ENCODE assay signal across 32 cellular contexts in genomic region chr19:13812544-13812943, GRCh38.
"Had no signal": no experiment of that assay in that cellular context is flagged by ENCODE, and none has a peak within 500 bp of the region (broad histone marks: within the 10 kb centered on the region; RNA-seq: fewer than 3 reads in every experiment).

No MANE protein-coding gene starts in this region.

- FAIRE-seq: islet of Langerhans, kidney had no signal

- H3K27ac Mint-ChIP-seq: immature natural killer cell; nephron; progenitor cell of endocrine pancreas; stimulated activated memory B cell treated with anti-CD40 and anti-IgM and Interleukin-4, amounts not matched to agents 10 μg/mL and 1 μg/mL and 100 μg/mL, for 72 hours had no signal

- H3K27me3 Mint-ChIP-seq: naive thymus-derived CD8-positive, alpha-beta T cell; progenitor cell of endocrine pancreas; stimulated activated memory B cell treated with anti-CD40 and anti-IgM and Interleukin-4, amounts not matched to agents 10 μg/mL and 1 μg/mL and 100 μg/mL, for 72 hours; stimulated activated naive CD8-positive, alpha-beta T cell treated with anti-CD3 and anti-CD28 coated beads, Interleukin-15, amount 100 ng/mL, for 72 hours had no signal

- H3K4me1 Mint-ChIP-seq: immature natural killer cell, nephron, neural crest cell had no signal

- H3K4me2 ChIP-seq: smooth muscle cell had no signal

- H3K27me3 ChIP-seq: left lung, neutrophil, ovary, right atrium auricular region, right lobe of liver, testis, thyroid gland, transverse colon, upper lobe of left lung, vagina had no signal

- H3K9me3 Mint-ChIP-seq: immature natural killer cell; naive thymus-derived CD8-positive, alpha-beta T cell; nephron; neural crest cell; stimulated activated memory B cell treated with anti-CD40 and anti-IgM and Interleukin-4, amounts not matched to agents 10 μg/mL and 1 μg/mL and 100 μg/mL, for 72 hours; stimulated activated naive CD8-positive, alpha-beta T cell treated with anti-CD3 and anti-CD28 coated beads, Interleukin-15, amount 100 ng/mL, for 72 hours had no signal

- H3K4me3 Mint-ChIP-seq: immature natural killer cell; naive thymus-derived CD8-positive, alpha-beta T cell; nephron; neural crest cell; stimulated activated memory B cell treated with anti-CD40 and anti-IgM and Interleukin-4, amounts not matched to agents 10 μg/mL and 1 μg/mL and 100 μg/mL, for 72 hours; stimulated activated naive CD8-positive, alpha-beta T cell treated with anti-CD3 and anti-CD28 coated beads, Interleukin-15, amount 100 ng/mL, for 72 hours had no signal

- H3K4me3 ChIP-seq: left lung, lower lobe of right lung, ovary, right atrium auricular region, right lobe of liver, smooth muscle cell, testis, thyroid gland, transverse colon, upper lobe of left lung, vagina had no signal

- H3K4me1 ChIP-seq: left lung, lower lobe of right lung, testis, thyroid gland, transverse colon, vagina had no signal

- H3K27ac ChIP-seq: left lung, lower lobe of right lung, neutrophil, ovary, right atrium auricular region, right lobe of liver, testis, thyroid gland, transverse colon, upper lobe of left lung, vagina had no signal

- H3K36me3 ChIP-seq: ovary had no signal

- H3K9me3 ChIP-seq: left lung, lower lobe of right lung, neutrophil, ovary, right atrium auricular region, right lobe of liver, testis, thyroid gland, transverse colon, upper lobe of left lung, vagina had no signal

- ATAC-seq: left colon; left lung; lower lobe of right lung; naive thymus-derived CD8-positive, alpha-beta T cell; right lobe of liver; stimulated activated memory B cell treated with anti-CD40 and anti-IgM and Interleukin-4, amounts not matched to agents 10 μg/mL and 1 μg/mL and 100 μg/mL, for 72 hours; stimulated activated naive CD8-positive, alpha-beta T cell treated with anti-CD3 and anti-CD28 coated beads, Interleukin-15, amount 100 ng/mL, for 72 hours had no signal

- DNase-seq: hypothalamus; immature natural killer cell; kidney; left colon; left lung; lower lobe of right lung; mammary epithelial cell; mesenchymal stem cell; naive thymus-derived CD8-positive, alpha-beta T cell; occipital lobe; ovary; right lobe of liver; stimulated activated CD4-positive, alpha-beta T cell treated with anti-CD3 and anti-CD28 coated beads, Interleukin-1b, Interleukin-23, amount 100 ng/mL, for 48 hours; stimulated activated CD4-positive, alpha-beta T cell treated with anti-CD3 and anti-CD28 coated beads, Interleukin-2, amount 100 ng/mL, for 48 hours; stimulated activated CD4-positive, alpha-beta T cell treated with anti-CD3 and anti-CD28 coated beads, Interleukin-4, amount 100 ng/mL, for 4 hours; stimulated activated CD8-positive, alpha-beta memory T cell treated with anti-CD3 and anti-CD28 coated beads, Interleukin-4, amount 100 ng/mL, for 48 hours; stimulated activated naive CD4-positive, alpha-beta T cell treated with Interleukin-2 at 50 U/mL for 16 hours; stimulated activated naive CD8-positive, alpha-beta T cell treated with anti-CD3 and anti-CD28 coated beads, Interleukin-15, amount 100 ng/mL, for 72 hours; substantia nigra; testis; thyroid gland; transverse colon; upper lobe of left lung had no signal
